ENCODE assay signal across 13 cellular contexts in genomic region chr13:94112227-94112626, GRCh38.
DNase-seq lines count a peak whose midpoint lies in the region; ATAC-seq, FAIRE-seq and TF ChIP-seq lines count a peak whose summit lies in the region.
"Had no signal": no experiment of that assay in that cellular context is flagged by ENCODE, and none has a peak within 500 bp of the region (broad histone marks: within the 10 kb centered on the region; RNA-seq: fewer than 3 reads in every experiment).

No MANE protein-coding gene starts in this region.

- ATAC-seq in foreskin keratinocyte (peak; percentile 55), GM19395 (IDR thresholded peaks at IDR 0.05; ENCODE audit: unreplicated experiment) (no peak)
- ATAC-seq: GM23338 had no signal

- no peak for TF ChIP-seq POLR2A in H54 (IDR thresholded peaks at IDR 0.05; ENCODE audit: low read depth, low read length)
- no peak for TF ChIP-seq POLR2A in GM12892 (IDR thresholded peaks at IDR 0.05; ENCODE audit: low read depth, low read length)
- TF ChIP-seq POLR2A in prostate gland (IDR thresholded peaks at IDR 0.05), result no peak

- no peaks in the 10 kb centered on the region for H3K9me3 ChIP-seq in small intestine (ENCODE audit: control insufficient read depth, low read depth)
- H3K9me3 ChIP-seq in prostate gland, result no peaks in the 10 kb centered on the region
- H3K9me3 ChIP-seq: thyroid gland had no signal

- no peak overlapping the region for H3K27ac ChIP-seq in foreskin keratinocyte
- no peak overlapping the region for H3K27ac ChIP-seq in small intestine (ENCODE audit: low read depth in 1 of 2, low read length in 1 of 2)
- no peak overlapping the region for H3K27ac ChIP-seq in prostate gland
- H3K27ac ChIP-seq: thyroid gland had no signal

- no peaks in the 10 kb centered on the region for H3K36me3 ChIP-seq in small intestine (ENCODE audit: control insufficient read depth in 2 of 2, insufficient read depth in 2 of 2, low read length in 2 of 2)
- H3K36me3 ChIP-seq in prostate gland, result no peaks in the 10 kb centered on the region
- H3K36me3 ChIP-seq: thyroid gland had no signal

- H3K4me3 ChIP-seq in small intestine (ENCODE audit: low read depth in 1 of 2, low read length in 2 of 2) (no peak overlapping the region), prostate gland (no peak overlapping the region)
- H3K4me3 ChIP-seq: GM23338, thyroid gland had no signal

- no peak for TF ChIP-seq CTCF in foreskin keratinocyte (conservative IDR thresholded peaks at IDR 0.05)
- no peak for TF ChIP-seq CTCF in prostate gland (IDR thresholded peaks at IDR 0.05)

- no peaks in the 10 kb centered on the region for H3K4me1 ChIP-seq in foreskin keratinocyte
- no peaks in the 10 kb centered on the region for H3K4me1 ChIP-seq in small intestine (ENCODE audit: control insufficient read depth in 2 of 2, insufficient read depth in 1 of 2, low read depth in 1 of 2, low read length in 1 of 2)
- H3K4me1 ChIP-seq in prostate gland (replicated peaks), result no peaks in the 10 kb centered on the region
- H3K4me1 ChIP-seq: thyroid gland had no signal

- WGBS in small intestine, 3 donors, result 17 to 56% (median 34%) methylated on average over 3 of the region's 3 CpGs
- 36% methylated on average over 3 of the region's 3 CpGs for WGBS in prostate gland

- intact Hi-C loops in prostate gland (cut with DNase I), result no loop called here

- FAIRE-seq in H54 (lab: Jason Lieb, UNC), result peak; percentile 100
- no peak for FAIRE-seq in small intestine (lab: Jason Lieb, UNC)
- FAIRE-seq in GM12892 (lab: Jason Lieb, UNC), result no peak

- peak; percentile 27 for DNase-seq in H54 (ENCODE audit: insufficient read length, low spot score)
- DNase-seq in T1000 (lab: John Stamatoyannopoulos, UW), result peak; percentile 0
- peak; percentile 43 to 69 for DNase-seq in foreskin keratinocyte
- DNase-seq in small intestine, result peak; percentile 78
- no peak for DNase-seq in GM12892 (ENCODE audit: insufficient read length)
- no peak for DNase-seq in superior temporal gyrus (ENCODE audit: extremely low spot score)
- no peak for DNase-seq in prostate gland (ENCODE audit: low spot score)
- DNase-seq: activated naive CD4-positive, alpha-beta T cell treated with Interleukin-2 at 50 U/mL for 16 hours; effector CD4-positive, alpha-beta T cell; NCI-H774; thyroid gland had no signal

- H3K27me3 ChIP-seq in foreskin keratinocyte (no peaks in the 10 kb centered on the region), small intestine (ENCODE audit: control insufficient read depth in 2 of 2, insufficient read depth in 2 of 2, low read length in 2 of 2) (no peaks in the 10 kb centered on the region), prostate gland (replicated peaks; ENCODE audit: insufficient read depth) (no peaks in the 10 kb centered on the region)
- H3K27me3 ChIP-seq: thyroid gland had no signal

Comparison
In these comparisons a context has a peak if more than half of its experiments do, and no peak if none do; other contexts are left out.
1. DNase-seq: peak in H54 (single experiment), T1000 (single experiment), foreskin keratinocyte (2 of 2) and small intestine (single experiment); none in GM12892 (single experiment), superior temporal gyrus (single experiment) and prostate gland (single experiment).